ENCODE assay signal across 17 cellular contexts in the genomic region with DNA sequence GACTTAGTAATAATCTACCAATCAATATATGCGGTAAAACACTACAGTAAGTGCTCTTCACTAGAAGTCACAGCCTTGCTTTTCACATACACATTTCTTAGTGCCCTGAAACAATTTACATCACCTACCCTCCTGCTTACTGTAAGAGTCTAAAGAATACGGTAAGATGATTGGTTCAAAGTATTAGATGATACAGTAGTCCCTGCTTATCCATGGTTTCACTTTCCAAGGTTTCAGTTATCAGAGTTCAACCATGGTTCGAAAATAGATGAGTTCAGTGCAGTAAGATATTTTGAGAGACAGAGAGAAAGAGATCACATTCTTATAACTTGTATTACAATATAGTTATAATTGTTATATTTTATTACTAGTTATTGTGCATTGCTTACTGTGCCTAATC.
DNase-seq lines count a peak whose midpoint lies in the region; ATAC-seq, FAIRE-seq and TF ChIP-seq lines count a peak whose summit lies in the region.
"Had no signal": no experiment of that assay in that cellular context is flagged by ENCODE, and none has a peak within 500 bp of the region (broad histone marks: within the 10 kb centered on the region; RNA-seq: fewer than 3 reads in every experiment).

No MANE protein-coding gene starts in this region.

- no peak for TF ChIP-seq POLR2A in GM12891 (IDR thresholded peaks at IDR 0.05; ENCODE audit: low read depth, low read length)

- DNase-seq in DND-41 (no peak), GM12891 (ENCODE audit: insufficient read length, low spot score) (no peak), left lobe of liver (ENCODE audit: low spot score) (no peak), retina (no peak), midbrain (lab: John Stamatoyannopoulos, UW) (no peak)
- DNase-seq: C1 segment of cervical spinal cord; Calu3; CD4-positive, alpha-beta memory T cell; COR-L47; DMS79; GF-D8; GM23248; H7; HCEC 1CT had no signal

- H3K4me3 ChIP-seq in DND-41 (ENCODE audit: low read depth in 1 of 2, low read length in 2 of 2): no peak overlapping the region
- H3K4me3 ChIP-seq: GM23248 had no signal

- no peak overlapping the region for H3K9ac ChIP-seq in DND-41 (ENCODE audit: low read depth, low read length)
- H3K9ac ChIP-seq: GM23248 had no signal

- peak; percentile 48 for FAIRE-seq in GM12891 (lab: Jason Lieb, UNC)
- FAIRE-seq: GM12892, H1 had no signal

- no peaks in the 10 kb centered on the region for H3K27me3 ChIP-seq in DND-41 (ENCODE audit: insufficient read depth, low read length, poor library complexity)

- no peak for TF ChIP-seq CTCF in DND-41 (IDR thresholded peaks at IDR 0.05; ENCODE audit: borderline replicate concordance, extremely low read depth, low read length, poor library complexity, severe bottlenecking)

- H3K27ac ChIP-seq in DND-41 (ENCODE audit: low read length): no peak overlapping the region
- H3K27ac ChIP-seq: GM23248 had no signal

- H4K20me1 ChIP-seq in DND-41 (ENCODE audit: insufficient read depth, low read length): no peaks in the 10 kb centered on the region

- H3K79me2 ChIP-seq in DND-41 (ENCODE audit: insufficient read depth, low read length): no peaks in the 10 kb centered on the region

- H3K4me2 ChIP-seq in DND-41 (ENCODE audit: insufficient read depth, low read length): no peak overlapping the region

- H2AFZ ChIP-seq in DND-41 (ENCODE audit: low read depth, low read length): no peak overlapping the region
- H2AFZ ChIP-seq: GM23248 had no signal

- H3K4me1 ChIP-seq in DND-41 (ENCODE audit: insufficient read depth, low read length): no peaks in the 10 kb centered on the region

- no peaks in the 10 kb centered on the region for H3K9me3 ChIP-seq in DND-41 (ENCODE audit: insufficient read depth, low read length, severe bottlenecking)

- peaks cover 50% of the 10 kb centered on the region for H3K36me3 ChIP-seq in DND-41 (ENCODE audit: insufficient read depth, low read length)

- ATAC-seq in DND-41 (ENCODE audit: insufficient read depth, low read depth): 0 out of 3 replicates have a peak, but pooled peaks have one; percentile 24
- peak; percentile 34 for ATAC-seq in left lobe of liver
- ATAC-seq in GM21390 (IDR thresholded peaks at IDR 0.05; ENCODE audit: unreplicated experiment): no peak

TF ChIP-seq in GM12891, 5 proteins besides CTCF, POLR2A, EP300 and RAD21:
- TF ChIP-seq POU2F2 (IDR thresholded peaks at IDR 0.05; ENCODE audit: low read depth, low read length) (no peak), SPI1 (IDR thresholded peaks at IDR 0.05; ENCODE audit: low read depth, low read length) (no peak), TAF1 (IDR thresholded peaks at IDR 0.05; ENCODE audit: low read depth, low read length) (no peak), PAX5 (IDR thresholded peaks at IDR 0.05; ENCODE audit: insufficient read depth, low read length, severe bottlenecking) (no peak), POLR2AphosphoS5 (IDR thresholded peaks at IDR 0.05; ENCODE audit: low read depth, low read length) (no peak)
